ENCODE assay signal across 8 cellular contexts in the genomic region with DNA sequence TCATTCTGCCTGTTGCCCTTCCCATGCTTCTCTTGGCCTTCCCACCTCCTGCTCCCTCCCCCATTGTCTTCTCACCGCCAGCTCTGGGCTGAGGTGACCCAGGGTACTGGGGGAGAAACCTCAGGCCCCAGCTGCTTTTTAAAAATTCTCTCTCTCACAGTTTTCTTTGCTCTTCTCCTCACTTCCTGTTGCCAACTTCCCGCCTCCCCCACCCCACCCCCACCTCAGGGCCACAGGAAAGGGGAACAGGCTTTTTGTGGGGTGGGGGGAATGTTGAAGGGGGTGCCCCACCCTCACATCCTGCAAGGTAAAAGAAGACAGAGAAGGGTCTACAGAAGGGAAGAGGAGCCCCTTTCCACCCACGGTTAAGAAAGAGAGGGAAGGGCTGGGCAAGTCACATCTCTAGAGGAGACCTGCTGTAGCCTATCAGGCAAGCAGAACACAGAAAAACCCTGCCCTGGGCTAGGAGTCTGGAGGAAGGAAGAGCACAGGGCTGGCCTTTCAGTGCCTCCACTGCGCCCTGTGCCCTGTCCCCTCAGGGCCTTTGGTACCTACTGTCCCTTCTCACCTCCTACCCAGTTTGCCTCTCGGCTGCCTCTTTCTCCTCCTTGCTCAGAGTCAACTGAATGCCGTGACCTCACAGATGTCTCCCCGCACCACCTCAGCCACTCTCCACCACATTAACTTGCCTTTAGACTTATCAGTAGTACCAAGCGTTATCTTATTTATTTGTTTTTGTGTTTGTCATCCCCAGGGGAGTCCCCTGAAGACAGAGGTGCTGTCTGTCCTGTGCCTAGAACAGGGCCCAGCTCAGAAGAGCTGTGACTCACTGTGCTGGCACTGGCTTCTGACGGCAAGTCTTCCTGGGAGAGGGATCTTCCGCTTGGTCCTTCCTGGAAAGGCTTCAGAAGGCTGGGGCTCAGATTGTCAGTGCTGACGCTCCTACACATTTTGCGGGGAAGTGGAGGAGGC. TPM values are rescaled to one million over a fixed set of nuclear protein-coding genes. Genes with fewer than 3 reads are reported as not detected.
DNase-seq lines count a peak whose midpoint lies in the region; ATAC-seq and TF ChIP-seq lines count a peak whose summit lies in the region.

No MANE protein-coding gene starts in this region.

- peak overlapping the region; percentile 100 for H3K27ac Mint-ChIP-seq in activated naive CD8-positive, alpha-beta T cell treated with anti-CD3 and anti-CD28 coated beads for 36 hours

- peak; percentile 38 for ATAC-seq in GM19452 (IDR thresholded peaks at IDR 0.05; ENCODE audit: unreplicated experiment)
- ATAC-seq in lung (ENCODE audit: insufficient read depth, low FRiP score) = no peak

- H3K4me1 ChIP-seq in lung (ENCODE audit: control insufficient read depth in 2 of 2, insufficient read depth in 2 of 2, low read length in 2 of 2) = peaks cover 0 to 16% of the 10 kb centered on the region in 2 donors

- peaks cover 2% of the 10 kb centered on the region for H3K9me3 Mint-ChIP-seq in activated naive CD8-positive, alpha-beta T cell treated with anti-CD3 and anti-CD28 coated beads for 36 hours

- H3K4me1 Mint-ChIP-seq in activated naive CD8-positive, alpha-beta T cell treated with anti-CD3 and anti-CD28 coated beads for 36 hours = peaks cover 60% of the 10 kb centered on the region

- peak overlapping the region in 1 of 2 donors; percentile 78 for H3K27ac ChIP-seq in lung (ENCODE audit: low read depth in 1 of 2, low read length in 1 of 2)

- no peaks in the 10 kb centered on the region for H3K9me3 ChIP-seq in lung (ENCODE audit: control insufficient read depth in 2 of 2, insufficient read depth in 1 of 2, low read length in 1 of 2)

- H3K27me3 ChIP-seq in lung (ENCODE audit: control insufficient read depth, insufficient read depth) = no peaks in the 10 kb centered on the region

- TF ChIP-seq CTCF in lung (IDR thresholded peaks at IDR 0.05; ENCODE audit: control extremely low read depth, extremely low read depth) = no peak

- H3K36me3 Mint-ChIP-seq in activated naive CD8-positive, alpha-beta T cell treated with anti-CD3 and anti-CD28 coated beads for 36 hours = peaks cover 51% of the 10 kb centered on the region

- DNase-seq in A172 (ENCODE audit: low spot score) (peak; percentile 36), NOMO-1 treated with DMSO at 0.1 percent for 48 hours (lab: John Stamatoyannopoulos, UW; ENCODE audit: unreplicated experiment) (peak; percentile 62), lung (ENCODE audit: low spot score) (no peak), NCI-H510A treated with DMSO at 0.1 percent for 48 hours (lab: John Stamatoyannopoulos, UW) (no peak), Ammon's horn (ENCODE audit: low spot score) (no peak), NCI-H446 (lab: John Stamatoyannopoulos, UW) (no peak)
- peak; percentile 54 for DNase-seq in activated naive CD8-positive, alpha-beta T cell treated with anti-CD3 and anti-CD28 coated beads for 36 hours

- H3K27me3 Mint-ChIP-seq in activated naive CD8-positive, alpha-beta T cell treated with anti-CD3 and anti-CD28 coated beads for 36 hours = no peaks in the 10 kb centered on the region

- 32 to 56% methylated on average over 12 of the region's 12 CpGs for WGBS in lung, 2 donors

- peak overlapping the region; percentile 23 for H3K4me3 ChIP-seq in lung

- peak overlapping the region; percentile 90 for H3K4me3 Mint-ChIP-seq in activated naive CD8-positive, alpha-beta T cell treated with anti-CD3 and anti-CD28 coated beads for 36 hours

- H3K36me3 ChIP-seq in lung (ENCODE audit: control insufficient read depth in 2 of 2, insufficient read depth in 2 of 2, low read length in 2 of 2) = no peaks in the 10 kb centered on the region

RNA-seq across cellular contexts. Expression of a gene that starts 1.7 kb away (rescaled TPM):
- 0.43 and 0.79 TPM in 2 replicates for total RNA-seq in A172 (2014; rRNA removed; shearing (Covaris generic))
- 100 to 1,000 TPM; 154 to 162 TPM for total RNA-seq in activated naive CD8-positive, alpha-beta T cell treated with anti-CD3 and anti-CD28 coated beads for 36 hours
- 10 to 100 TPM; 14.7 to 40.0 TPM for total RNA-seq in lung
- polyA plus RNA-seq in lung = 10 to 100 TPM; 26.2 to 62.1 TPM

RNA-seq across cellular contexts. Expression of a gene that starts 9.9 kb away (rescaled TPM):
- total RNA-seq in A172 (2014; rRNA removed; shearing (Covaris generic)) = 86.0 and 319 TPM in 2 replicates
- 100 to 1,000 TPM; 423 to 460 TPM for total RNA-seq in activated naive CD8-positive, alpha-beta T cell treated with anti-CD3 and anti-CD28 coated beads for 36 hours
- 100 to 1,000 TPM in 1 of 2 donors, 10 to 100 TPM in 1; 55.9 to 213 TPM for total RNA-seq in lung
- 100 to 1,000 TPM in 1 of 2 donors, 10 to 100 TPM in 1; 95.0 to 156 TPM for polyA plus RNA-seq in lung

RNA-seq across cellular contexts. Expression of a gene that starts 18.4 kb away (rescaled TPM):
- total RNA-seq in A172 (2014; rRNA removed; shearing (Covaris generic)) = 0.19 and 4.1 TPM in 2 replicates
- total RNA-seq in activated naive CD8-positive, alpha-beta T cell treated with anti-CD3 and anti-CD28 coated beads for 36 hours = under 1 TPM; 0.56 to 0.62 TPM
- 1 to 10 TPM; 2.4 to 5.7 TPM for total RNA-seq in lung
- polyA plus RNA-seq in lung = 1 to 10 TPM in 1 of 2 donors, under 1 TPM in 1; 0.74 to 1.7 TPM

RNA-seq across cellular contexts. Expression of a gene that starts 22.9 kb away (rescaled TPM):
- 0.14 and 0.17 TPM in 2 replicates for total RNA-seq in A172 (2014; rRNA removed; shearing (Covaris generic))
- 1 to 10 TPM; 1.2 to 1.7 TPM for total RNA-seq in activated naive CD8-positive, alpha-beta T cell treated with anti-CD3 and anti-CD28 coated beads for 36 hours
- under 1 TPM in 1 of 2 donors, not detected in 1; 0.12 TPM for total RNA-seq in lung
- not detected for polyA plus RNA-seq in lung

RNA-seq across cellular contexts. Expression of a gene that starts 42.3 kb away (rescaled TPM):
- total RNA-seq in A172 (2014; rRNA removed; shearing (Covaris generic)) = 45.3 and 46.9 TPM in 2 replicates
- 10 to 100 TPM; 30.7 to 33.4 TPM for total RNA-seq in activated naive CD8-positive, alpha-beta T cell treated with anti-CD3 and anti-CD28 coated beads for 36 hours
- total RNA-seq in lung = 10 to 100 TPM; 31.0 to 34.7 TPM
- polyA plus RNA-seq in lung = 10 to 100 TPM; 68.1 to 74.7 TPM

Comparison
In these comparisons a context has a peak if more than half of its experiments do, and no peak if none do; other contexts are left out.
1. DNase-seq: peak in A172 (single experiment), NOMO-1 treated with DMSO at 0.1 percent for 48 hours (single experiment) and activated naive CD8-positive, alpha-beta T cell treated with anti-CD3 and anti-CD28 coated beads for 36 hours (single experiment); none in lung (single experiment), NCI-H510A treated with DMSO at 0.1 percent for 48 hours (single experiment), Ammon's horn (single experiment) and NCI-H446 (0 of 2).